Comparison of ENCODE assay signal across 27 cellular contexts in the genomic region with DNA sequence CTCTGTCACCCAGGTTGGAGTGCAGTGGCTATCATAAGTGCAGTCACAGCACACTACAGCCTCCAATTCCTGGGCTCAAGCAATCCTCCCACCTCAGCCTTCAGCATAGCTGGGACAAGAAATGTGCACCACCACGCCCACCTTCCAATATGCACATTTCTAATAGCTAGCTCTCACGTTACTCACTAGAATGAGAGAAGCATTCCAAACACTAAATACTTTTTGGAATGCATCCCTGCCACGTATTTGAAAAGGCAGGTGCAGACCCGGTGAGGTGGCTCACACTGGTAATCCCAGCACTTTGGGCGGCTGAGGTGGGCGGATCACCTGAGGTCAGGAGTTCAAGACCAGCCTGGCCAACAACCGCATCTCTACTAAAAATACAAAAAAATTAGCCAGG. TPM values are rescaled to one million over a fixed set of nuclear protein-coding genes. Genes with fewer than 3 reads are reported as not detected.
DNase-seq lines count a peak whose midpoint lies in the region; ATAC-seq, FAIRE-seq and TF ChIP-seq lines count a peak whose summit lies in the region.
"Had no signal": no experiment of that assay in that cellular context is flagged by ENCODE, and none has a peak within 500 bp of the region (broad histone marks: within the 10 kb centered on the region; RNA-seq: fewer than 3 reads in every experiment).

No MANE protein-coding gene starts in this region.

- H3K4me1 ChIP-seq in H9 (ENCODE audit: insufficient read depth, low read length) (peaks cover 4% of the 10 kb centered on the region; the same call in 1 of the 2 replicates), foreskin keratinocyte (peaks cover 10% of the 10 kb centered on the region), mammary epithelial cell (ENCODE audit: insufficient read depth, low read length) (peaks cover 7% of the 10 kb centered on the region), ascending aorta (peaks cover 0 to 12% of the 10 kb centered on the region in 2 donors)
- H3K4me1 ChIP-seq: A549, BE2C had no signal

- no peak overlapping the region for H3K4me3 ChIP-seq in bronchial epithelial cell (ENCODE audit: low read depth, low read length)
- no peak overlapping the region for H3K4me3 ChIP-seq in mammary epithelial cell (replicated peaks in 1 of 3; ENCODE audit: insufficient read depth in 1 of 3, low read depth in 2 of 3, low read length in 3 of 3)
- no peak overlapping the region for H3K4me3 ChIP-seq in ascending aorta
- H3K4me3 ChIP-seq: A549; BLaER1 treated with 17β-estradiol and CSF1 and Interleukin-3, amounts not matched to agents 10 nM and 100 nM; GM23248 had no signal

- peaks cover under 1% of the 10 kb centered on the region in 2 experiments; a peak in 3 of 5 replicates for H3K9me3 Mint-ChIP-seq in H9
- H3K9me3 Mint-ChIP-seq: CD14-positive monocyte; CD4-positive, alpha-beta T cell; CD8-positive, alpha-beta memory T cell had no signal

- peaks cover 8% of the 10 kb centered on the region in 2 experiments for H3K4me1 Mint-ChIP-seq in H9

- CTCF ChIA-PET in mammary epithelial cell (lab: Charles Lee; ENCODE audit: low non-redundant PET): no interaction called here

- no peaks in the 10 kb centered on the region for H3K27me3 Mint-ChIP-seq in H9 (ENCODE audit: low read depth)
- H3K27me3 Mint-ChIP-seq: CD4-positive, alpha-beta T cell; CD8-positive, alpha-beta memory T cell had no signal

- H3T11ph ChIP-seq in H9 (ENCODE audit: low read length): no peak overlapping the region

- H3K56ac ChIP-seq in H9 (ENCODE audit: insufficient read length, low read depth, low read length): no peak overlapping the region

- no peak overlapping the region for H2BK5ac ChIP-seq in H9 (ENCODE audit: insufficient read length, low read length)

- H3K4me2 ChIP-seq in H9 (ENCODE audit: insufficient read depth, insufficient read length, low read length): no peak overlapping the region
- no peak overlapping the region for H3K4me2 ChIP-seq in mammary epithelial cell (ENCODE audit: insufficient read depth, low read depth, low read length)
- H3K4me2 ChIP-seq: A549; BLaER1 treated with 17β-estradiol and CSF1 and Interleukin-3, amounts not matched to agents 10 nM and 100 nM had no signal

- ATAC-seq in foreskin keratinocyte: peak; percentile 28
- no peak for ATAC-seq in GM19324 (IDR thresholded peaks at IDR 0.05; ENCODE audit: low FRiP score, unreplicated experiment)
- ATAC-seq: A549 had no signal

- no peak overlapping the region for H3K4me3 Mint-ChIP-seq in H9
- H3K4me3 Mint-ChIP-seq: CD14-positive monocyte; CD4-positive, alpha-beta T cell; CD8-positive, alpha-beta memory T cell had no signal

- no peak overlapping the region for H2AK5ac ChIP-seq in H9 (ENCODE audit: insufficient read length, low read length)

- H4K20me1 ChIP-seq in H9 (ENCODE audit: control insufficient read depth, insufficient read depth, insufficient read length): no peaks in the 10 kb centered on the region
- H4K20me1 ChIP-seq in mammary epithelial cell (ENCODE audit: insufficient read depth, low read length): no peaks in the 10 kb centered on the region
- H4K20me1 ChIP-seq: BLaER1 treated with 17β-estradiol and CSF1 and Interleukin-3, amounts not matched to agents 10 nM and 100 nM had no signal

- H3K27ac ChIP-seq in H9 (ENCODE audit: insufficient read length, low read depth, low read length) (no peak overlapping the region), foreskin keratinocyte (no peak overlapping the region), mammary epithelial cell (ENCODE audit: insufficient read depth, low read depth, low read length) (no peak overlapping the region), ascending aorta (no peak overlapping the region)
- H3K27ac ChIP-seq: A549; BLaER1 treated with 17β-estradiol and CSF1 and Interleukin-3, amounts not matched to agents 10 nM and 100 nM; GM23248 had no signal

- intact Hi-C loops in mammary epithelial cell (cut with micrococcal nuclease): no loop called here
- intact Hi-C loops in ascending aorta (cut with DNase I): loop anchor here (10.0 kb wide), 4 partner anchors 106 to 784 kb away; a partner anchor contains a TSS

- H3K9ac ChIP-seq in H9 (ENCODE audit: extremely low read depth, insufficient read length, low read length) (no peak overlapping the region), mammary epithelial cell (ENCODE audit: insufficient read depth, low read length) (no peak overlapping the region)
- H3K9ac ChIP-seq: BLaER1 treated with 17β-estradiol and CSF1 and Interleukin-3, amounts not matched to agents 10 nM and 100 nM; GM23248 had no signal

- H4K91ac ChIP-seq in H9 (ENCODE audit: insufficient read length, low read depth, low read length): no peak overlapping the region

- H3K9me3 ChIP-seq in H9 (ENCODE audit: control insufficient read depth, low read depth, low read length) (no peaks in the 10 kb centered on the region), mammary epithelial cell (replicated peaks; ENCODE audit: insufficient read depth, low read length) (no peaks in the 10 kb centered on the region), ascending aorta (no peaks in the 10 kb centered on the region)
- H3K9me3 ChIP-seq: A549, BE2C had no signal

- no peak overlapping the region for H3K14ac ChIP-seq in H9 (ENCODE audit: insufficient read depth, low read length)

- no peak overlapping the region for H3K23ac ChIP-seq in H9 (ENCODE audit: insufficient read length, low read depth, low read length)

- no peaks in the 10 kb centered on the region for H3K36me3 ChIP-seq in bronchial epithelial cell (ENCODE audit: control insufficient read depth, insufficient read depth, low read length)
- no peaks in the 10 kb centered on the region for H3K36me3 ChIP-seq in mammary epithelial cell (ENCODE audit: insufficient read depth, low read length)
- H3K36me3 ChIP-seq in ascending aorta: no peaks in the 10 kb centered on the region
- H3K36me3 ChIP-seq: BE2C had no signal

- H2BK120ac ChIP-seq in H9 (ENCODE audit: low read depth, low read length, poor library complexity, severe bottlenecking): no peak overlapping the region

- TF ChIP-seq CTCF in H9 (conservative IDR thresholded peaks at IDR 0.05): no peak
- no peak for TF ChIP-seq CTCF in bronchial epithelial cell (IDR thresholded peaks at IDR 0.05; ENCODE audit: insufficient read depth, low read length, severe bottlenecking)
- TF ChIP-seq CTCF in foreskin keratinocyte (conservative IDR thresholded peaks at IDR 0.05): no peak
- no peak for TF ChIP-seq CTCF in mammary epithelial cell (conservative IDR thresholded peaks at IDR 0.05 in 1 of 2, IDR thresholded peaks at IDR 0.05 in 1 of 2; ENCODE audit: extremely low read depth in 1 of 2, insufficient read depth in 1 of 2, low read depth in 1 of 2, low read length in 2 of 2)
- no peak for TF ChIP-seq CTCF in ascending aorta (IDR thresholded peaks at IDR 0.05)

- H2BK15ac ChIP-seq in H9 (ENCODE audit: low read depth, low read length): no peak overlapping the region

- H3K27me3 ChIP-seq in H9 (ENCODE audit: insufficient read depth, low read length) (no peaks in the 10 kb centered on the region), bronchial epithelial cell (ENCODE audit: control insufficient read depth, insufficient read depth, low read length) (no peaks in the 10 kb centered on the region), foreskin keratinocyte (no peaks in the 10 kb centered on the region), mammary epithelial cell (ENCODE audit: insufficient read depth, low read length) (no peaks in the 10 kb centered on the region), ascending aorta (no peaks in the 10 kb centered on the region)
- H3K27me3 ChIP-seq: BE2C; BLaER1 treated with 17β-estradiol and CSF1 and Interleukin-3, amounts not matched to agents 10 nM and 100 nM had no signal

- no peak overlapping the region for H4K8ac ChIP-seq in H9 (replicated peaks; ENCODE audit: insufficient read length, low read depth, low read length)

- H3K23me2 ChIP-seq in H9 (ENCODE audit: insufficient read length, low read depth, low read length, poor library complexity, severe bottlenecking): no peaks in the 10 kb centered on the region

- in situ Hi-C loops in mammary epithelial cell (cut with MboI; ENCODE audit: low sequenced_read_pairs in 2 of 2): no loop called here

- no peak overlapping the region for H2BK12ac ChIP-seq in H9 (ENCODE audit: insufficient read length, low read depth, low read length)

- dilution Hi-C loops in mammary epithelial cell (cut with HindIII; ENCODE audit: low sequenced_read_pairs): no loop called here

- H3K4ac ChIP-seq in H9 (ENCODE audit: low read depth, low read length): no peak overlapping the region

- no peak overlapping the region for H3K18ac ChIP-seq in H9 (ENCODE audit: insufficient read length, low read depth, low read length)

- peaks cover 3 to 5% (median 5%) of the 10 kb centered on the region in 3 experiments; a peak in 5 of 7 replicates for H3K36me3 Mint-ChIP-seq in H9 (ENCODE audit: insufficient read depth in 1 of 3, low read depth in 3 of 3)
- H3K36me3 Mint-ChIP-seq: CD14-positive monocyte; CD8-positive, alpha-beta memory T cell had no signal

- peak; percentile 5 for DNase-seq in ELF-1 (ENCODE audit: low read depth, low spot score)
- peak; percentile 40 for DNase-seq in H9
- DNase-seq in bronchial epithelial cell (ENCODE audit: low read depth): peak; percentile 28
- peak in 1 of 2 donors; percentile 75 for DNase-seq in foreskin keratinocyte
- no peak for DNase-seq in mammary epithelial cell
- no peak for DNase-seq in ascending aorta (ENCODE audit: low spot score in 2 of 2)
- DNase-seq in NCI-H1694 treated with DMSO at 0.1 percent for 48 hours (lab: John Stamatoyannopoulos, UW): no peak
- DNase-seq: 8988T; ACHN; AML-193; BE2C; CD4-positive, alpha-beta T cell; CD8-positive, alpha-beta memory T cell; DMS 273 treated with DMSO at 0.1 percent for 48 hours; DMS79; EL; GF-D8; GM23248; HCEC 1CT had no signal

- WGBS in H9 (ENCODE audit: extremely low coverage, insufficient read length, low lambda C conversion rate): no CpG with 5 or more reads among the region's 7 CpGs
- 58% methylated on average over 5 of the region's 7 CpGs for WGBS in mammary epithelial cell (ENCODE audit: low coverage, missing lambda C conversion rate)

- H3K79me1 ChIP-seq in H9 (ENCODE audit: insufficient read depth, low read depth, low read length, poor library complexity, severe bottlenecking): no peaks in the 10 kb centered on the region

- H2AFZ ChIP-seq in H9 (ENCODE audit: low read length): no peak overlapping the region
- H2AFZ ChIP-seq in mammary epithelial cell (ENCODE audit: low read depth, low read length): no peak overlapping the region
- H2AFZ ChIP-seq: GM23248 had no signal

- no peak overlapping the region for H2BK20ac ChIP-seq in H9 (ENCODE audit: low read depth, low read length, poor library complexity, severe bottlenecking)

- no peak for FAIRE-seq in bronchial epithelial cell (lab: Jason Lieb, UNC)
- FAIRE-seq: A549, D721Med, GM12891, GM18507, H54 had no signal

- H4K5ac ChIP-seq in H9 (ENCODE audit: insufficient read length, low read depth, low read length): no peak overlapping the region

- no peak overlapping the region for H3K27ac Mint-ChIP-seq in H9
- H3K27ac Mint-ChIP-seq: CD14-positive monocyte; CD4-positive, alpha-beta T cell; CD8-positive, alpha-beta memory T cell had no signal

- no TSS peak for BruUV-seq in mammary epithelial cell (replicated peaks; lab: Mats Ljungman, UMichigan)

- no peaks in the 10 kb centered on the region for H3K79me2 ChIP-seq in H9 (ENCODE audit: insufficient read depth, low read length)
- H3K79me2 ChIP-seq in mammary epithelial cell (ENCODE audit: insufficient read depth, low read length): no peaks in the 10 kb centered on the region

RNA-seq across cellular contexts. Expression of a gene that starts 7.6 kb away (rescaled TPM):
- total RNA-seq in H9 (2021) (76.7 and 78.5 TPM in 2 replicates), bronchial epithelial cell (33.2 and 69.3 TPM in 2 replicates), foreskin keratinocyte (41.5 and 55.4 TPM in 2 replicates), mammary epithelial cell (100 to 1,000 TPM in 1 of 2 donors, 10 to 100 TPM in 1; 91.7 to 110 TPM), ascending aorta (144 TPM)
- polyA plus RNA-seq in foreskin keratinocyte (10.8 and 11.2 TPM in 2 replicates), mammary epithelial cell (48.0 TPM)
- polyA minus RNA-seq in mammary epithelial cell: 104 TPM

Comparison
In these comparisons a context has a peak if more than half of its experiments do, and no peak if none do; other contexts are left out.
1. DNase-seq: peak in ELF-1 (single experiment), H9 (single experiment) and bronchial epithelial cell (single experiment); none in mammary epithelial cell (single experiment), ascending aorta (0 of 2) and NCI-H1694 treated with DMSO at 0.1 percent for 48 hours (single experiment).